9 cellular contexts compared by ENCODE assay signal in the genomic region with DNA sequence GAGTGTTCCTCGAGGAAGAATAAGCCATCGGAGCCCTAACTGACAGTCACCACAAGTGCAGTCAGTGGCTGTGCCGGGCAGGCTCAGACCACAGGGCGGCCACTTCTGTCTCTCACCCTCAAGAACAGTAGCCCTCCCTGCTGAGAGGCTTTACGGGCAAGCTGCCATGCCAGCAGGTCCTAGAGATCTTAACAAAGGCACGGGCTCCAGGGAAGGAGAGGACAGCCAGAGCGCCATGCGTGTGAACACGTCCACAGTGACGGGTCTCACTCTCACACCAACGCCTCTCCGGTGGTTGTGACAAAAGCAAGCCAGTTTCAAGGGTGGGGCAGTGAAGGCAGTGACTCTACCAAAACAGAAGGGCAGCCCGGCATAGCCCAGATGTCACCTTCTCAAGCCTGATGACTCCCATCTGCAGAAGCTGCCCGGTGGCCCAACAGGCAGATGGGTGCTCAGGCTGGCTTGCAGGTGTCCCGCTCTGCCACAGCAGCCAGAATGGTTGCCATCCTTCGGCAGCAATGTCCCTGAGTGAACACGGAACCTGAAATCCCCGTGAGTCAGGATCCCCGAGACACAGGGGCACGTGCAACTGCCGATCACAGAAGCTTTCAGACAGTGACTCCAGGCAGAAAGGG.
DNase-seq lines count a peak whose midpoint lies in the region; ATAC-seq, FAIRE-seq and TF ChIP-seq lines count a peak whose summit lies in the region.
"Had no signal": no experiment of that assay in that cellular context is flagged by ENCODE, and none has a peak within 500 bp of the region (broad histone marks: within the 10 kb centered on the region; RNA-seq: fewer than 3 reads in every experiment).

No MANE protein-coding gene starts in this region.

- H3K4me3 Mint-ChIP-seq in T-helper 2 cell treated with Interferon-gamma antibody and Interleukin-4, amounts not matched to agents 5 μg/mL and 100 μg/mL, for 36 hours, result no peak overlapping the region
- peak overlapping the region; percentile 74 for H3K4me3 Mint-ChIP-seq in activated B cell treated with CpG ODN at 0.5 μM for 24 hours

- H3K9me3 ChIP-seq in kidney (ENCODE audit: control insufficient read depth in 1 of 2, low read length in 2 of 2), result no peaks in the 10 kb centered on the region
- H3K9me3 ChIP-seq in thymus (ENCODE audit: control insufficient read depth), result no peaks in the 10 kb centered on the region

- H3K4me1 Mint-ChIP-seq in T-helper 2 cell treated with Interferon-gamma antibody and Interleukin-4, amounts not matched to agents 5 μg/mL and 100 μg/mL, for 36 hours (ENCODE audit: low read depth), result peaks cover 33% of the 10 kb centered on the region
- peaks cover 100% of the 10 kb centered on the region for H3K4me1 Mint-ChIP-seq in activated B cell treated with CpG ODN at 0.5 μM for 24 hours

- in situ Hi-C loops in brain microvascular endothelial cell (cut with HindIII; ENCODE audit: low pct_ligation_motif_present, low sequenced_read_pairs), result no loop called here

- peak overlapping the region; percentile 63 for H3K27ac Mint-ChIP-seq in T-helper 2 cell treated with Interferon-gamma antibody and Interleukin-4, amounts not matched to agents 5 μg/mL and 100 μg/mL, for 36 hours
- peak overlapping the region; percentile 94 for H3K27ac Mint-ChIP-seq in activated B cell treated with CpG ODN at 0.5 μM for 24 hours

- H3K36me3 ChIP-seq in kidney (ENCODE audit: control insufficient read depth in 1 of 2, insufficient read depth in 2 of 2, low read length in 2 of 2), result peaks cover 0 to 4% of the 10 kb centered on the region in 2 donors
- peaks cover 32% of the 10 kb centered on the region for H3K36me3 ChIP-seq in thymus (ENCODE audit: control insufficient read depth, insufficient read depth)
- no peaks in the 10 kb centered on the region for H3K36me3 ChIP-seq in brain microvascular endothelial cell (replicated peaks)

- H3K4me3 ChIP-seq in kidney (ENCODE audit: low read length in 2 of 2) (no peak overlapping the region), thymus (ENCODE audit: low read length) (no peak overlapping the region), brain microvascular endothelial cell (ENCODE audit: low read depth, low read length) (no peak overlapping the region), lower leg skin (ENCODE audit: low read depth, poor library complexity, severe bottlenecking) (no peak overlapping the region)

- POLR2A ChIA-PET in activated B cell treated with CpG ODN at 0.5 μM for 24 hours (lab: Charles Lee), result interaction anchor here (0.7 to 6.1 kb wide), 15 partner anchors 8 to 103 kb away, joined by 3 to 39 read pairs (median 6); no protein-coding TSS in a partner anchor

- no peak for FAIRE-seq in kidney (lab: Jason Lieb, UNC)

- H3K9me3 Mint-ChIP-seq in T-helper 2 cell treated with Interferon-gamma antibody and Interleukin-4, amounts not matched to agents 5 μg/mL and 100 μg/mL, for 36 hours, result no peaks in the 10 kb centered on the region
- no peaks in the 10 kb centered on the region for H3K9me3 Mint-ChIP-seq in activated B cell treated with CpG ODN at 0.5 μM for 24 hours
- H3K9me3 Mint-ChIP-seq: T-helper 1 cell treated with Interleukin-12 subunit alpha and Interleukin-12 subunit beta and Interleukin-4 antibody, amounts not matched to agents 30 μg/mL and 1 μg/mL, for 36 hours had no signal

- H3K4me1 ChIP-seq in kidney (ENCODE audit: control insufficient read depth in 1 of 2, insufficient read depth in 1 of 2, low read depth in 1 of 2, low read length in 2 of 2) (peaks cover 23 to 47% of the 10 kb centered on the region in 2 donors), thymus (ENCODE audit: control insufficient read depth, insufficient read depth, low read length) (peaks cover 75% of the 10 kb centered on the region)

- no peak for DNase-seq in T-helper 2 cell treated with Interferon-gamma antibody and Interleukin-4, amounts not matched to agents 5 μg/mL and 100 μg/mL, for 36 hours (ENCODE audit: low spot score)
- no peak for DNase-seq in T-helper 2 cell
- no peak for DNase-seq in activated B cell treated with CpG ODN at 0.5 μM for 24 hours
- peak; percentile 60 for DNase-seq in kidney
- DNase-seq in stimulated activated CD4-positive, alpha-beta T cell treated with anti-CD3 and anti-CD28 coated beads, Interleukin-1b, Interleukin-23, amount 100 ng/mL, for 48 hours, result no peak
- DNase-seq in brain microvascular endothelial cell, result no peak
- DNase-seq in lower leg skin (ENCODE audit: low spot score in 2 of 2), result no peak

- TF ChIP-seq POLR2A in lower leg skin (IDR thresholded peaks at IDR 0.05), result no peak

- H3K9ac ChIP-seq in kidney (ENCODE audit: low read length in 2 of 2), result no peak overlapping the region

- WGBS in thymus, result 96% methylated on average over 21 of the region's 21 CpGs
- WGBS in lower leg skin, 2 donors, result 81 to 88% methylated on average over 20 to 21 of the region's 21 CpGs

- intact Hi-C loops in activated B cell treated with CpG ODN at 0.5 μM for 24 hours (cut with micrococcal nuclease), result loop anchor here (1.0 kb wide), 1 partner anchor 12 kb away; no protein-coding TSS in a partner anchor
- intact Hi-C loops in kidney (cut with DNase I), result no loop called here
- intact Hi-C loops in lower leg skin (cut with DNase I; ENCODE audit: low total_unique reads), result no loop called here

- no peaks in the 10 kb centered on the region for H3K27me3 ChIP-seq in thymus (ENCODE audit: control insufficient read depth, insufficient read depth)
- no peaks in the 10 kb centered on the region for H3K27me3 ChIP-seq in brain microvascular endothelial cell (replicated peaks)

- TF ChIP-seq CTCF in activated B cell treated with CpG ODN at 0.5 μM for 24 hours (IDR thresholded peaks at IDR 0.05), result no peak
- TF ChIP-seq CTCF in kidney (IDR thresholded peaks at IDR 0.05; ENCODE audit: borderline replicate concordance, extremely low read depth, insufficient read depth), result no peak
- TF ChIP-seq CTCF in brain microvascular endothelial cell (IDR thresholded peaks at IDR 0.05; ENCODE audit: low read depth, low read length, missing control alignments), result no peak
- no peak for TF ChIP-seq CTCF in lower leg skin (IDR thresholded peaks at IDR 0.05)

- peaks cover 6% of the 10 kb centered on the region for H3K36me3 Mint-ChIP-seq in T-helper 2 cell treated with Interferon-gamma antibody and Interleukin-4, amounts not matched to agents 5 μg/mL and 100 μg/mL, for 36 hours (ENCODE audit: low read depth)
- H3K36me3 Mint-ChIP-seq in activated B cell treated with CpG ODN at 0.5 μM for 24 hours (ENCODE audit: low read depth), result peaks cover 36% of the 10 kb centered on the region

- peak overlapping the region in 1 of 2 donors; percentile 20 for H3K27ac ChIP-seq in kidney (ENCODE audit: low read depth in 2 of 2, low read length in 2 of 2)
- peak overlapping the region; percentile 56 for H3K27ac ChIP-seq in thymus (ENCODE audit: low read depth)
- H3K27ac ChIP-seq in brain microvascular endothelial cell, result no peak overlapping the region

- CTCF ChIA-PET in activated B cell treated with CpG ODN at 0.5 μM for 24 hours (lab: Charles Lee), result interaction anchor here (0.7 to 3.5 kb wide), 3 partner anchors 22 to 99 kb away, joined by 3 to 16 read pairs (median 10); no protein-coding TSS in a partner anchor

- ATAC-seq in activated B cell treated with CpG ODN at 0.5 μM for 24 hours (ENCODE audit: low read depth), result no peak

- peaks cover 2% of the 10 kb centered on the region for H3K27me3 Mint-ChIP-seq in T-helper 2 cell treated with Interferon-gamma antibody and Interleukin-4, amounts not matched to agents 5 μg/mL and 100 μg/mL, for 36 hours (ENCODE audit: low read depth)
- no peaks in the 10 kb centered on the region for H3K27me3 Mint-ChIP-seq in activated B cell treated with CpG ODN at 0.5 μM for 24 hours
